In genomic region chr1:1324524-1325287, GRCh38 we compare ENCODE assay signal across 1 cellular context.
TF ChIP-seq lines count a peak whose summit lies in the region.

Gene CPTP (plus strand): TSS chr1:1324802. CDS start chr1:1326911, 2,109 bp downstream.
Gene INTS11 (minus strand): TSS chr1:1324660. CDS start chr1:1324608, 52 bp downstream.

TF ChIP-seq in IMR-90, 13 proteins besides CTCF, POLR2A, EP300 and RAD21:
- no peak for TF ChIP-seq BHLHE40 (IDR thresholded peaks at IDR 0.05; ENCODE audit: low read depth, low read length)
- TF ChIP-seq FOS (IDR thresholded peaks at IDR 0.05; ENCODE audit: low read depth, low read length), result no peak
- 0 out of 2 replicates have a peak, but pooled peaks have one; percentile 23 for TF ChIP-seq MAZ (IDR thresholded peaks at IDR 0.05; ENCODE audit: borderline replicate concordance, low read depth, low read length)
- TF ChIP-seq NFE2L2 (IDR thresholded peaks at IDR 0.05; ENCODE audit: low read depth, low read length), result no peak
- no peak for TF ChIP-seq CHD1 (IDR thresholded peaks at IDR 0.05; ENCODE audit: low read depth, low read length)
- TF ChIP-seq SMC3 (IDR thresholded peaks at IDR 0.05; ENCODE audit: low read depth, low read length), result no peak
- TF ChIP-seq MXI1 (IDR thresholded peaks at IDR 0.05; ENCODE audit: borderline replicate concordance, low read depth, low read length), result peak; percentile 42; the same call in 1 of the 2 replicates
- TF ChIP-seq ELK1 (IDR thresholded peaks at IDR 0.05; ENCODE audit: borderline replicate concordance, low read depth, low read length), result no peak
- no peak for TF ChIP-seq MAFK (IDR thresholded peaks at IDR 0.05; ENCODE audit: low read depth, low read length)
